Comparison of ENCODE assay signal across 8 cellular contexts in genomic region chr2:196718796-196719564, GRCh38.
DNase-seq lines count a peak whose midpoint lies in the region; ATAC-seq, FAIRE-seq and TF ChIP-seq lines count a peak whose summit lies in the region.

No MANE protein-coding gene starts in this region.

- no peak for TF ChIP-seq POLR2A in K562 (conservative IDR thresholded peaks at IDR 0.05)

- H3K4me3 ChIP-seq in K562 = no peak overlapping the region

- H3K4me3 Mint-ChIP-seq in CD14-positive monocyte = no peak overlapping the region

- WGBS in K562 (ENCODE audit: insufficient coverage, low coverage, missing lambda C conversion rate) = 0% methylated on average over 4 of the region's 5 CpGs

- H3K9ac ChIP-seq in K562 (ENCODE audit: insufficient read depth in 1 of 2, low read depth in 2 of 2, low read length in 2 of 2) = no peak overlapping the region; a peak in 1 of 4 replicates

- no peak for TF ChIP-seq RAD21 in K562 (CRISPR knock-in tag; conservative IDR thresholded peaks at IDR 0.05 in 1 of 2, IDR thresholded peaks at IDR 0.05 in 1 of 2)

- no peaks in the 10 kb centered on the region for H3K9me3 ChIP-seq in K562 (replicated peaks; ENCODE audit: control insufficient read depth, insufficient read depth, low read depth, low read length)

- DNase-seq in GM03348 (ENCODE audit: low spot score) = peak; percentile 75
- DNase-seq in K562 (ENCODE audit: extremely low read depth in 1 of 4, low spot score in 3 of 4) = peak; percentile 11 to 74 (median 42)
- DNase-seq in myocyte (ENCODE audit: low read depth) = peak; percentile 66
- DNase-seq in activated CD8-positive, alpha-beta memory T cell treated with anti-CD3 and anti-CD28 coated beads, Interleukin-2, amount 50 U/mL, for 4 hours = no peak
- no peak for DNase-seq in CD14-positive monocyte (ENCODE audit: low spot score)
- no peak for DNase-seq in hypothalamus (lab: John Stamatoyannopoulos, UW)

- no peaks in the 10 kb centered on the region for H3K9me1 ChIP-seq in K562 (ENCODE audit: control insufficient read depth, insufficient read depth, low read length)

- FAIRE-seq in K562 (lab: Jason Lieb, UNC) = peak; percentile 77

- BruUV-seq in K562 (replicated peaks; lab: Mats Ljungman, UMichigan) = no TSS peak

- POLR2A ChIA-PET in K562 (lab: Yijun Ruan, JAX) = interaction anchor here (1.0 kb wide), 1 partner anchor 10 kb away, joined by 4 read pairs; no protein-coding TSS in a partner anchor

- TF ChIP-seq CTCF in K562 (IDR thresholded peaks at IDR 0.05 in 2 of 3, conservative IDR thresholded peaks at IDR 0.05 in 1 of 3; ENCODE audit: insufficient read depth in 2 of 3, low read depth in 1 of 3, low read length in 3 of 3) (peak; percentile 31 to 41 (median 32); a peak in 4 of 6 replicates), CD14-positive monocyte (IDR thresholded peaks at IDR 0.05) (no peak)

- CTCF ChIA-PET in K562 (lab: Yijun Ruan, JAX; ENCODE audit: low intra/inter-chr PET ratio) = no interaction called here

- peak; percentile 25; the same call in 1 of the 2 replicates for TF ChIP-seq EP300 in K562 (IDR thresholded peaks at IDR 0.05; ENCODE audit: low read length)

- peaks cover 5% of the 10 kb centered on the region for H3K4me1 Mint-ChIP-seq in CD14-positive monocyte

- intact Hi-C loops in K562 (cut with micrococcal nuclease) = no loop called here
- intact Hi-C loops in CD14-positive monocyte (cut with micrococcal nuclease) = no loop called here

- in situ Hi-C loops in K562 (cut with MboI) = no loop called here

- H3K27ac ChIP-seq in K562 (ENCODE audit: extremely low read depth, low read depth, low read length) = peak overlapping the region; percentile 64; the same call in 2 of the 3 replicates

- H3K27me3 Mint-ChIP-seq in CD14-positive monocyte (ENCODE audit: low read depth in 3 of 3) = no peaks in the 10 kb centered on the region

- peaks cover 18% of the 10 kb centered on the region; the same call in 2 of the 3 replicates for H3K36me3 ChIP-seq in K562 (ENCODE audit: control insufficient read depth, insufficient read depth, low read length)

- H3K4me2 ChIP-seq in K562 (ENCODE audit: insufficient read depth, low read length) = peak overlapping the region; percentile 36; the same call in 1 of the 2 replicates

- peak overlapping the region; percentile 87 for H2AFZ ChIP-seq in K562 (ENCODE audit: low read depth, low read length)

- H3K9me3 Mint-ChIP-seq in CD14-positive monocyte = no peaks in the 10 kb centered on the region

- no peaks in the 10 kb centered on the region for H3K27me3 ChIP-seq in K562 (ENCODE audit: control insufficient read depth in 2 of 2, insufficient read depth in 2 of 2, low read length in 2 of 2)

- peaks cover 15 to 26% of the 10 kb centered on the region in 2 donors for H3K36me3 Mint-ChIP-seq in CD14-positive monocyte

- peaks cover 0 to 4% of the 10 kb centered on the region in 2 experiments; a peak in 3 of 5 replicates for H3K4me1 ChIP-seq in K562 (replicated peaks in 1 of 2; ENCODE audit: control insufficient read depth in 2 of 2, insufficient read depth in 2 of 2, low read length in 2 of 2)

- ATAC-seq in HG03135 (IDR thresholded peaks at IDR 0.05; ENCODE audit: unreplicated experiment) (peak; percentile 76), K562 (peak; percentile 100), HG03175 (IDR thresholded peaks at IDR 0.05; ENCODE audit: unreplicated experiment) (no peak)

- no peaks in the 10 kb centered on the region for H3K79me2 ChIP-seq in K562 (ENCODE audit: control insufficient read depth, insufficient read depth, low read length)

- H3K27ac Mint-ChIP-seq in CD14-positive monocyte = peak overlapping the region in 1 of 7 donors; percentile 10

- H4K20me1 ChIP-seq in K562 (replicated peaks; ENCODE audit: control insufficient read depth, insufficient read depth, low read length) = no peaks in the 10 kb centered on the region

TF ChIP-seq in K562, 482 proteins besides CTCF, POLR2A, EP300 and RAD21 (continues in another document):
- TF ChIP-seq POLR3G (IDR thresholded peaks at IDR 0.05; ENCODE audit: extremely low read depth, insufficient read length, insufficient replicate concordance) (no peak), ARID1B (IDR thresholded peaks at IDR 0.05) (0 out of 2 replicates have a peak, but pooled peaks have one; percentile 17), NCOA4 (IDR thresholded peaks at IDR 0.05; ENCODE audit: partially characterized antibody) (no peak), MIER1 (IDR thresholded peaks at IDR 0.05; ENCODE audit: low read depth) (no peak), ZNF224 (CRISPR knock-in tag; IDR thresholded peaks at IDR 0.05) (no peak), ZNF395 (CRISPR knock-in tag; IDR thresholded peaks at IDR 0.05) (no peak), NONO (IDR thresholded peaks at IDR 0.05; ENCODE audit: low read depth in 2 of 2, low read length in 1 of 2) (no peak), ZBTB49 (CRISPR knock-in tag; IDR thresholded peaks at IDR 0.05; ENCODE audit: borderline replicate concordance) (no peak), SREBF1 (IDR thresholded peaks at IDR 0.05; ENCODE audit: borderline replicate concordance, low read depth, low read length) (no peak), GTF2B (IDR thresholded peaks at IDR 0.05; ENCODE audit: extremely low read depth, insufficient read length) (no peak), DPF2 (IDR thresholded peaks at IDR 0.05) (peak; percentile 16; the same call in 1 of the 2 replicates), HES1 (IDR thresholded peaks at IDR 0.05; ENCODE audit: low read depth) (no peak), MECOM (CRISPR knock-in tag; IDR thresholded peaks at IDR 0.05) (no peak), ZNF324 (CRISPR knock-in tag; IDR thresholded peaks at IDR 0.05) (no peak), HIVEP1 (CRISPR knock-in tag; IDR thresholded peaks at IDR 0.05) (no peak), BACH1 (tag; IDR thresholded peaks at IDR 0.05) (peak; percentile 79)
- TF ChIP-seq, protein P1, sequence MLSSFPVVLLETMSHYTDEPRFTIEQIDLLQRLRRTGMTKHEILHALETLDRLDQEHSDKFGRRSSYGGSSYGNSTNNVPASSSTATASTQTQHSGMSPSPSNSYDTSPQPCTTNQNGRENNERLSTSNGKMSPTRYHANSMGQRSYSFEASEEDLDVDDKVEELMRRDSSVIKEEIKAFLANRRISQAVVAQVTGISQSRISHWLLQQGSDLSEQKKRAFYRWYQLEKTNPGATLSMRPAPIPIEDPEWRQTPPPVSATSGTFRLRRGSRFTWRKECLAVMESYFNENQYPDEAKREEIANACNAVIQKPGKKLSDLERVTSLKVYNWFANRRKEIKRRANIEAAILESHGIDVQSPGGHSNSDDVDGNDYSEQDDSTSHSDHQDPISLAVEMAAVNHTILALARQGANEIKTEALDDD (IDR thresholded peaks at IDR 0.05) = 0 out of 2 replicates have a peak, but pooled peaks have one; percentile 18
- TF ChIP-seq, protein P2, sequence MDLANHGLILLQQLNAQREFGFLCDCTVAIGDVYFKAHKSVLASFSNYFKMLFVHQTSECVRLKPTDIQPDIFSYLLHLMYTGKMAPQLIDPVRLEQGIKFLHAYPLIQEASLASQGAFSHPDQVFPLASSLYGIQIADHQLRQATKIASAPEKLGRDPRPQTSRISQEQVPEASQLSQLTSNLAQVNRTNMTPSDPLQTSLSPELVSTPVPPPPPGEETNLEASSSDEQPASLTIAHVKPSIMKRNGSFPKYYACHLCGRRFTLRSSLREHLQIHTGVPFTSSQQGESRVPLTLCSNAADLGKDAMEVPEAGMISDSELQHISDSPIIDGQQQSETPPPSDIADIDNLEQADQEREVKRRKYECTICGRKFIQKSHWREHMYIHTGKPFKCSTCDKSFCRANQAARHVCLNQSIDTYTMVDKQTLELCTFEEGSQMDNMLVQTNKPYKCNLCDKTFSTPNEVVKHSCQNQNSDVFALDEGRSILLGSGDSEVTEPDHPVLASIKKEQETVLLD (IDR thresholded peaks at IDR 0.05) = no peak

Comparison
In these comparisons a context has a peak if more than half of its experiments do, and no peak if none do; other contexts are left out.
1. DNase-seq: peak in GM03348 (single experiment), K562 (4 of 4) and myocyte (single experiment); none in activated CD8-positive, alpha-beta memory T cell treated with anti-CD3 and anti-CD28 coated beads, Interleukin-2, amount 50 U/mL, for 4 hours (single experiment), CD14-positive monocyte (single experiment) and hypothalamus (0 of 51).